In the genomic region with DNA sequence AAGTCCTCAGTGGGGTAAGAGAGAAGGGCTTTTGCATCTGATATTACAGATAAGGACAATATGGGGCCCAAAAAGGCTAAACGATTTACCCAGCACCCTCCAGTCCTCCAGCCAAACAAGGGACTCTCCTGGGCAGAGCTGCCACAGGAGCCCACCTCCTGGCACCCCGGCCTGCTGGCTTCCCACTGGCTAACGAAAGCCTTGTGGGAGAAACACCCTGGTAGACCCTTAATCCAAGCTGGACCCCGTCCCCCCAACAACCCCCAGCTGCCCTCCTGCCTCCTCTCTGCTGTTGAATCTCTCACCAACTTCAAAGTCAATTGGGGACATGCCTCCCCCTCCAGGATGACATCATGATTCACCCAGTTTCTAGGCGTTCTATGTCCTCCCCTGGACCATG, we compare ENCODE assay signal across 16 cellular contexts. TPM values are rescaled to one million over a fixed set of nuclear protein-coding genes. Genes with fewer than 3 reads are reported as not detected.
DNase-seq lines count a peak whose midpoint lies in the region; ATAC-seq, FAIRE-seq and TF ChIP-seq lines count a peak whose summit lies in the region.
"Had no signal": no experiment of that assay in that cellular context is flagged by ENCODE, and none has a peak within 500 bp of the region (broad histone marks: within the 10 kb centered on the region; RNA-seq: fewer than 3 reads in every experiment).

No MANE protein-coding gene starts in this region.

- H3K4me3 Mint-ChIP-seq in endothelial cell (ENCODE audit: unreplicated experiment), result no peak overlapping the region
- H3K4me3 Mint-ChIP-seq: activated CD4-positive, alpha-beta memory T cell treated with anti-CD3 and anti-CD28 coated beads, Interleukin-2, amount 10 ng/mL, durations not matched to agents 7 days and 5 days had no signal

- no peak for TF ChIP-seq EP300 in A549 (IDR thresholded peaks at IDR 0.05)

- TF ChIP-seq CTCF in A549 (IDR thresholded peaks at IDR 0.05) (no peak), OCI-LY3 (IDR thresholded peaks at IDR 0.05; ENCODE audit: low read depth, low read length) (no peak), neutrophil (IDR thresholded peaks at IDR 0.05) (no peak), endothelial cell (IDR thresholded peaks at IDR 0.05; ENCODE audit: unreplicated experiment) (no peak)

- TF ChIP-seq POLR2A in A549 (IDR thresholded peaks at IDR 0.05; ENCODE audit: low read length), result no peak

- H3K27me3 ChIP-seq in OCI-LY3 (ENCODE audit: low read depth, low read length) (peaks cover 27% of the 10 kb centered on the region), neutrophil (no peaks in the 10 kb centered on the region)

- H3K36me3 ChIP-seq in OCI-LY3 (replicated peaks; ENCODE audit: low read depth, low read length) (no peaks in the 10 kb centered on the region), neutrophil (no peaks in the 10 kb centered on the region)

- 71% methylated on average over 4 of the region's 5 CpGs for WGBS in A549 (ENCODE audit: missing lambda C conversion rate)

- H4K20me1 ChIP-seq in OCI-LY3 (ENCODE audit: insufficient read depth, low read length), result no peaks in the 10 kb centered on the region

- peak overlapping the region; percentile 79 to 88 for H3K27ac ChIP-seq in A549
- H3K27ac ChIP-seq in OCI-LY3 (ENCODE audit: low read length), result no peak overlapping the region
- H3K27ac ChIP-seq in neutrophil, result peak overlapping the region; percentile 89

- H3K4me1 ChIP-seq in A549 (peaks cover 50% of the 10 kb centered on the region), OCI-LY3 (ENCODE audit: low read length) (peaks cover 17% of the 10 kb centered on the region), neutrophil (ENCODE audit: control insufficient read depth in 1 of 2, insufficient read depth in 1 of 2, low read depth in 1 of 2, low read length in 1 of 2) (peaks cover 51 to 62% of the 10 kb centered on the region in 2 experiments)

- H2AFZ ChIP-seq in OCI-LY3 (ENCODE audit: low read depth, low read length), result 0 out of 2 replicates have a peak overlapping the region, but pooled peaks have one; percentile 26

- no peak overlapping the region; the same call in 1 of the 2 replicates for H3K9ac ChIP-seq in OCI-LY3 (ENCODE audit: low read length)

- H3K4me3 ChIP-seq in A549 (no peak overlapping the region), OCI-LY3 (ENCODE audit: low read length) (no peak overlapping the region), neutrophil (ENCODE audit: low read depth in 1 of 2, low read length in 1 of 2) (peak overlapping the region; percentile 48 to 54)

- H3K9me3 ChIP-seq in A549 (no peaks in the 10 kb centered on the region), OCI-LY3 (ENCODE audit: insufficient read depth, low read length) (no peaks in the 10 kb centered on the region), neutrophil (no peaks in the 10 kb centered on the region)

- no peak for FAIRE-seq in A549 (lab: Jason Lieb, UNC)
- FAIRE-seq: TTC549 had no signal

- no peaks in the 10 kb centered on the region for H3K79me2 ChIP-seq in OCI-LY3 (ENCODE audit: low read length)

- H3K36me3 Mint-ChIP-seq in endothelial cell (ENCODE audit: low read depth, unreplicated experiment), result peaks cover 5% of the 10 kb centered on the region

- no peak overlapping the region for H3K27ac Mint-ChIP-seq in endothelial cell (ENCODE audit: unreplicated experiment)
- H3K27ac Mint-ChIP-seq: activated CD4-positive, alpha-beta memory T cell treated with anti-CD3 and anti-CD28 coated beads, Interleukin-2, amount 10 ng/mL, durations not matched to agents 7 days and 5 days had no signal

- H3K27me3 Mint-ChIP-seq in endothelial cell (ENCODE audit: unreplicated experiment), result peaks cover 10% of the 10 kb centered on the region

- ATAC-seq in A549, result no peak
- ATAC-seq in HG02840 (IDR thresholded peaks at IDR 0.05; ENCODE audit: low FRiP score, unreplicated experiment), result no peak

- CTCF ChIA-PET in A549 (lab: Yijun Ruan, JAX), result interaction anchor here (1.0 to 4.8 kb wide), 4 partner anchors 10 to 21 kb away, joined by 3 to 38 read pairs (median 18); no protein-coding TSS in a partner anchor

- DNase-seq in A549 (ENCODE audit: low read depth in 1 of 2, low spot score in 1 of 2) (no peak), epidermal melanocyte (ENCODE audit: insufficient read length, low spot score) (peak; percentile 2), C1 segment of cervical spinal cord (lab: John Stamatoyannopoulos, UW) (no peak), DMS153 treated with DMSO at 0.1 percent for 48 hours (lab: John Stamatoyannopoulos, UW; ENCODE audit: unreplicated experiment) (no peak), endothelial cell (ENCODE audit: low spot score) (no peak)
- DNase-seq: activated CD4-positive, alpha-beta memory T cell treated with anti-CD3 and anti-CD28 coated beads, Interleukin-2, amount 10 ng/mL, durations not matched to agents 7 days and 5 days; islet precursor cell; NCI-H1105; NK-92 treated with Interleukin-12 subunit alpha and Interleukin-12 subunit beta, amount 100 ng/mL, for 24 hours; stimulated activated CD4-positive, alpha-beta T cell treated with anti-CD3 and anti-CD28 coated beads, Interleukin-4, amount 100 ng/mL, for 24 hours had no signal

- H3K4me2 ChIP-seq in A549, result peak overlapping the region; percentile 62
- H3K4me2 ChIP-seq in OCI-LY3 (ENCODE audit: low read length), result peak overlapping the region; percentile 38

- no peak for TF ChIP-seq RAD21 in A549 (conservative IDR thresholded peaks at IDR 0.05 in 1 of 2, IDR thresholded peaks at IDR 0.05 in 1 of 2)

- H3K9me3 Mint-ChIP-seq in endothelial cell (ENCODE audit: unreplicated experiment), result no peaks in the 10 kb centered on the region
- H3K9me3 Mint-ChIP-seq: activated CD4-positive, alpha-beta memory T cell treated with anti-CD3 and anti-CD28 coated beads, Interleukin-2, amount 10 ng/mL, durations not matched to agents 7 days and 5 days had no signal

- H3K4me1 Mint-ChIP-seq in endothelial cell (ENCODE audit: unreplicated experiment), result no peaks in the 10 kb centered on the region

- POLR2A ChIA-PET in A549 (lab: Yijun Ruan, JAX), result no interaction called here

TF ChIP-seq in A549, 52 proteins besides CTCF, POLR2A, EP300 and RAD21:
- no peak for TF ChIP-seq EHMT2 (IDR thresholded peaks at IDR 0.05; ENCODE audit: low read depth)
- TF ChIP-seq RNF2 (IDR thresholded peaks at IDR 0.05; ENCODE audit: borderline replicate concordance, low read depth), result no peak
- no peak for TF ChIP-seq NR3C1 (IDR thresholded peaks at IDR 0.05)
- no peak for TF ChIP-seq FOSB (CRISPR knock-in tag; IDR thresholded peaks at IDR 0.05)

RNA-seq across cellular contexts. Expression of gene C1QTNF6, which starts 10.8 kb away (rescaled TPM):
- polyA plus RNA-seq in A549 (2011; rRNA removed), result 18.6 and 24.7 TPM in 2 replicates
- 14.8 and 26.9 TPM in 2 replicates for polyA plus RNA-seq in A549 (2012; cell fraction: cytosol; rRNA removed)
- 33.8 and 39.1 TPM in 2 replicates for polyA plus RNA-seq in A549 (2012; cell fraction: nucleus; rRNA removed)
- polyA plus RNA-seq in A549 (2017; fragmentation: RNase III; extraction: RNeasy Plus Mini Kit Qiagen cat#74134 plus additional on column Dnase treatment), result 17.6 to 26.7 TPM (median 24.5 TPM) in 3 replicates
- polyA minus RNA-seq in A549 (2011; rRNA and poly(A)+ RNA removed), result 11.1 and 12.9 TPM in 2 replicates
- 32.7 TPM for total RNA-seq in endothelial cell (ENCODE audit: unreplicated experiment)

RNA-seq across cellular contexts. Expression of gene IL2RB, which starts 27.5 kb away (rescaled TPM):
- polyA plus RNA-seq in A549 (2011; rRNA removed) (0.05 and 0.14 TPM in 2 replicates), A549 (2017; fragmentation: RNase III; extraction: RNeasy Plus Mini Kit Qiagen cat#74134 plus additional on column Dnase treatment) (0.04 to 0.17 TPM (median 0.05 TPM) in 3 replicates)
- polyA plus RNA-seq in A549 (2012; cell fraction: cytosol; rRNA removed), result 0.05 and 0.09 TPM in 2 replicates
- 0.09 and 0.12 TPM in 2 replicates for polyA plus RNA-seq in A549 (2012; cell fraction: nucleus; rRNA removed)
- polyA minus RNA-seq in A549 (2011; rRNA and poly(A)+ RNA removed), result not detected in 2 replicates
- total RNA-seq in endothelial cell (ENCODE audit: unreplicated experiment), result 0.51 TPM
- total RNA-seq: renal cortical epithelial cell, SK-MEL-5 had no signal

RNA-seq across cellular contexts. Expression of gene SSTR3, which starts 35.1 kb away (rescaled TPM):
- polyA plus RNA-seq in A549 (2011; rRNA removed) (not detected in 2 replicates), A549 (2017; fragmentation: RNase III; extraction: RNeasy Plus Mini Kit Qiagen cat#74134 plus additional on column Dnase treatment) (not detected in 3 replicates)
- not detected in 2 replicates for polyA plus RNA-seq in A549 (2012; cell fraction: cytosol; rRNA removed)
- 0.07 TPM in 1 of 2 replicates, not detected in the other for polyA plus RNA-seq in A549 (2012; cell fraction: nucleus; rRNA removed)
- not detected in 2 replicates for polyA minus RNA-seq in A549 (2011; rRNA and poly(A)+ RNA removed)
- 0.13 TPM for total RNA-seq in endothelial cell (ENCODE audit: unreplicated experiment)
- total RNA-seq: SK-MEL-5 had no signal

Comparison
In these comparisons a context has a peak if more than half of its experiments do, and no peak if none do; other contexts are left out.
1. H3K4me3 ChIP-seq: peak in neutrophil (2 of 2); none in A549 (single experiment) and OCI-LY3 (single experiment).